Comparison of ENCODE assay signal across 1 cellular context in the genomic region with DNA sequence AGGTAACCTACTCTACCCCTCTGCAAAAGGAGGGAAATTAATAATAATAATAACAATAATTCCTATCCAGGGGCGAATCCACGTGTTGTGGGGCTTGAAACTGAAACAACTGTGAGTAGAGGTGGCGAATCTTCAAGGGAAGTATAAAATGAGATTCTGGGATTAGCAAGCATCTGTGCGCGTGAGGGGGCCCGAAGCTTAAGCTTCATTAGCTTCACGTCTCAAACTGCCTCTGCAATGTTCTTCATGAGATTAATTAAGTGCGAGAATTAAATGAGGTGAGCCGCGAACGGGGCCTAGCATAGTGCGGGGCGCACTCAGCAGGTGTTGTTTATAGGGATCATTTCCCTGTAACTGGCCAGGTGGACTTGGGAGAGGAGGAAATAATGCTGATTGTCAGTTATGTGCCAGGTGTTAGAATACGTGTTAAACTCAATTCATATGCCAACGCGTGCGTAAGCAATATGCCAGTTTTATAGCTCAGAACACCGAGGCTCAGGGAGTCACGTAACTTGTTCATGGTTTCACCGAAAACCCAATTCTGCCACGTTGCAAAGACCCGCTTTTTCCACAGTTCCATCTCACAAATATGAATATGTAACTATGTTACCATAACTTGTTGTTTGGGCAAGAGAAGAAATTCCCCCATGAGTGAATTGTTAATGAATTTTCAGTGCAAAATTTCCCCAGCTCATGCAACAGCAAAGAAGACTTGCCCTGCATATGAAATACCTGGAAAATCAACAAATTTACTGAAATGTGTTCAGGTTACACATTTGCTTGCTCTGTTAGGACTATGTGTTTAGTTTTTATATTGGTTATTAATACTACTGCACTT.
TF ChIP-seq lines count a peak whose summit lies in the region.

No MANE protein-coding gene starts in this region.

TF ChIP-seq in GM12878, 131 proteins besides CTCF, POLR2A, EP300 and RAD21 (continued from another document and continues in another):
- no peak for TF ChIP-seq PRDM15 (CRISPR knock-in tag; IDR thresholded peaks at IDR 0.05)
- TF ChIP-seq KAT2A (conservative IDR thresholded peaks at IDR 0.05; ENCODE audit: control insufficient read depth, low read depth, low read length), result no peak
- TF ChIP-seq ZBTB40 (IDR thresholded peaks at IDR 0.05; ENCODE audit: borderline replicate concordance), result no peak
- TF ChIP-seq MEF2A (IDR thresholded peaks at IDR 0.05; ENCODE audit: insufficient read depth, low read depth, low read length), result no peak
- no peak for TF ChIP-seq SREBF2 (IDR thresholded peaks at IDR 0.05; ENCODE audit: low read length)
- TF ChIP-seq HDGF (IDR thresholded peaks at IDR 0.05), result no peak
- 0 out of 2 replicates have a peak, but pooled peaks have one; percentile 40 for TF ChIP-seq ATF7 (IDR thresholded peaks at IDR 0.05; ENCODE audit: low read depth)
- TF ChIP-seq, protein P1, sequence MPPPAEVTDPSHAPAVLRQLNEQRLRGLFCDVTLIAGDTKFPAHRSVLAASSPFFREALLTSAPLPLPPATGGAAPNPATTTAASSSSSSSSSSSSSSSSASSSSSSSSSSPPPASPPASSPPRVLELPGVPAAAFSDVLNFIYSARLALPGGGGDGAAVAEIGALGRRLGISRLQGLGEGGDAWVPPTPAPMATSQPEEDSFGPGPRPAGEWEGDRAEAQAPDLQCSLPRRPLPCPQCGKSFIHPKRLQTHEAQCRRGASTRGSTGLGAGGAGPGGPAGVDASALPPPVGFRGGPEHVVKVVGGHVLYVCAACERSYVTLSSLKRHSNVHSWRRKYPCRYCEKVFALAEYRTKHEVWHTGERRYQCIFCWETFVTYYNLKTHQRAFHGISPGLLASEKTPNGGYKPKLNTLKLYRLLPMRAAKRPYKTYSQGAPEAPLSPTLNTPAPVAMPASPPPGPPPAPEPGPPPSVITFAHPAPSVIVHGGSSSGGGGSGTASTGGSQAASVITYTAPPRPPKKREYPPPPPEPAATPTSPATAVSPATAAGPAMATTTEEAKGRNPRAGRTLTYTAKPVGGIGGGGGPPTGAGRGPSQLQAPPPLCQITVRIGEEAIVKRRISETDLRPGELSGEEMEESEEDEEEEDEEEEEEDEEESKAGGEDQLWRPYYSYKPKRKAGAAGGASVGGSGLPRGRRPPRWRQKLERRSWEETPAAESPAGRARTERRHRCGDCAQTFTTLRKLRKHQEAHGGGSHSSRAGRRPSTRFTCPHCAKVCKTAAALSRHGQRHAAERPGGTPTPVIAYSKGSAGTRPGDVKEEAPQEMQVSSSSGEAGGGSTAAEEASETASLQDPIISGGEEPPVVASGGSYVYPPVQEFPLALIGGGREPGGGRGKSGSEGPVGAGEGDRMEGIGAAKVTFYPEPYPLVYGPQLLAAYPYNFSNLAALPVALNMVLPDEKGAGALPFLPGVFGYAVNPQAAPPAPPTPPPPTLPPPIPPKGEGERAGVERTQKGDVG (CRISPR knock-in tag; IDR thresholded peaks at IDR 0.05), result no peak
- no peak for TF ChIP-seq YY1 (IDR thresholded peaks at IDR 0.05; ENCODE audit: low read depth, low read length)
- no peak for TF ChIP-seq RFX5 (IDR thresholded peaks at IDR 0.05; ENCODE audit: low read depth, low read length)
- no peak for TF ChIP-seq FOS (IDR thresholded peaks at IDR 0.05; ENCODE audit: borderline replicate concordance, extremely low read depth, insufficient read length)
- TF ChIP-seq SRF (IDR thresholded peaks at IDR 0.05; ENCODE audit: low read depth in 2 of 2, low read length in 2 of 2), result no peak
- no peak for TF ChIP-seq CHD4 (IDR thresholded peaks at IDR 0.05)
- no peak for TF ChIP-seq RB1 (IDR thresholded peaks at IDR 0.05; ENCODE audit: borderline replicate concordance)
- no peak; the same call in 1 of the 2 replicates for TF ChIP-seq BMI1 (IDR thresholded peaks at IDR 0.05; ENCODE audit: borderline replicate concordance)
- no peak for TF ChIP-seq WRNIP1 (IDR thresholded peaks at IDR 0.05; ENCODE audit: borderline replicate concordance, low read depth, low read length)
- no peak for TF ChIP-seq FOXK2 (IDR thresholded peaks at IDR 0.05)
- no peak for TF ChIP-seq EGR1 (IDR thresholded peaks at IDR 0.05; ENCODE audit: borderline replicate concordance in 1 of 2, low read depth in 2 of 2, low read length in 2 of 2)
- TF ChIP-seq, protein P2, sequence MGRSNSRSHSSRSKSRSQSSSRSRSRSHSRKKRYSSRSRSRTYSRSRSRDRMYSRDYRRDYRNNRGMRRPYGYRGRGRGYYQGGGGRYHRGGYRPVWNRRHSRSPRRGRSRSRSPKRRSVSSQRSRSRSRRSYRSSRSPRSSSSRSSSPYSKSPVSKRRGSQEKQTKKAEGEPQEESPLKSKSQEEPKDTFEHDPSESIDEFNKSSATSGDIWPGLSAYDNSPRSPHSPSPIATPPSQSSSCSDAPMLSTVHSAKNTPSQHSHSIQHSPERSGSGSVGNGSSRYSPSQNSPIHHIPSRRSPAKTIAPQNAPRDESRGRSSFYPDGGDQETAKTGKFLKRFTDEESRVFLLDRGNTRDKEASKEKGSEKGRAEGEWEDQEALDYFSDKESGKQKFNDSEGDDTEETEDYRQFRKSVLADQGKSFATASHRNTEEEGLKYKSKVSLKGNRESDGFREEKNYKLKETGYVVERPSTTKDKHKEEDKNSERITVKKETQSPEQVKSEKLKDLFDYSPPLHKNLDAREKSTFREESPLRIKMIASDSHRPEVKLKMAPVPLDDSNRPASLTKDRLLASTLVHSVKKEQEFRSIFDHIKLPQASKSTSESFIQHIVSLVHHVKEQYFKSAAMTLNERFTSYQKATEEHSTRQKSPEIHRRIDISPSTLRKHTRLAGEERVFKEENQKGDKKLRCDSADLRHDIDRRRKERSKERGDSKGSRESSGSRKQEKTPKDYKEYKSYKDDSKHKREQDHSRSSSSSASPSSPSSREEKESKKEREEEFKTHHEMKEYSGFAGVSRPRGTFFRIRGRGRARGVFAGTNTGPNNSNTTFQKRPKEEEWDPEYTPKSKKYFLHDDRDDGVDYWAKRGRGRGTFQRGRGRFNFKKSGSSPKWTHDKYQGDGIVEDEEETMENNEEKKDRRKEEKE (IDR thresholded peaks at IDR 0.05), result no peak
- peak; percentile 2; the same call in 1 of the 2 replicates for TF ChIP-seq TCF7 (IDR thresholded peaks at IDR 0.05; ENCODE audit: borderline replicate concordance)
- TF ChIP-seq, protein P3, sequence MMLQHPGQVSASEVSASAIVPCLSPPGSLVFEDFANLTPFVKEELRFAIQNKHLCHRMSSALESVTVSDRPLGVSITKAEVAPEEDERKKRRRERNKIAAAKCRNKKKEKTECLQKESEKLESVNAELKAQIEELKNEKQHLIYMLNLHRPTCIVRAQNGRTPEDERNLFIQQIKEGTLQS (IDR thresholded peaks at IDR 0.05; ENCODE audit: borderline replicate concordance, extremely low read depth, low read depth, low read length), result no peak
- TF ChIP-seq SREBF1 (IDR thresholded peaks at IDR 0.05; ENCODE audit: low read length), result no peak
- peak in 1 of 2 experiments; percentile 23; a peak in 1 of 4 replicates for TF ChIP-seq BHLHE40 (IDR thresholded peaks at IDR 0.05; ENCODE audit: borderline replicate concordance in 1 of 2, low read depth in 2 of 2, low read length in 1 of 2)
- no peak for TF ChIP-seq JUNB (IDR thresholded peaks at IDR 0.05)
- TF ChIP-seq HDAC6 (IDR thresholded peaks at IDR 0.05; ENCODE audit: unreplicated experiment), result no peak
- TF ChIP-seq, protein P4, sequence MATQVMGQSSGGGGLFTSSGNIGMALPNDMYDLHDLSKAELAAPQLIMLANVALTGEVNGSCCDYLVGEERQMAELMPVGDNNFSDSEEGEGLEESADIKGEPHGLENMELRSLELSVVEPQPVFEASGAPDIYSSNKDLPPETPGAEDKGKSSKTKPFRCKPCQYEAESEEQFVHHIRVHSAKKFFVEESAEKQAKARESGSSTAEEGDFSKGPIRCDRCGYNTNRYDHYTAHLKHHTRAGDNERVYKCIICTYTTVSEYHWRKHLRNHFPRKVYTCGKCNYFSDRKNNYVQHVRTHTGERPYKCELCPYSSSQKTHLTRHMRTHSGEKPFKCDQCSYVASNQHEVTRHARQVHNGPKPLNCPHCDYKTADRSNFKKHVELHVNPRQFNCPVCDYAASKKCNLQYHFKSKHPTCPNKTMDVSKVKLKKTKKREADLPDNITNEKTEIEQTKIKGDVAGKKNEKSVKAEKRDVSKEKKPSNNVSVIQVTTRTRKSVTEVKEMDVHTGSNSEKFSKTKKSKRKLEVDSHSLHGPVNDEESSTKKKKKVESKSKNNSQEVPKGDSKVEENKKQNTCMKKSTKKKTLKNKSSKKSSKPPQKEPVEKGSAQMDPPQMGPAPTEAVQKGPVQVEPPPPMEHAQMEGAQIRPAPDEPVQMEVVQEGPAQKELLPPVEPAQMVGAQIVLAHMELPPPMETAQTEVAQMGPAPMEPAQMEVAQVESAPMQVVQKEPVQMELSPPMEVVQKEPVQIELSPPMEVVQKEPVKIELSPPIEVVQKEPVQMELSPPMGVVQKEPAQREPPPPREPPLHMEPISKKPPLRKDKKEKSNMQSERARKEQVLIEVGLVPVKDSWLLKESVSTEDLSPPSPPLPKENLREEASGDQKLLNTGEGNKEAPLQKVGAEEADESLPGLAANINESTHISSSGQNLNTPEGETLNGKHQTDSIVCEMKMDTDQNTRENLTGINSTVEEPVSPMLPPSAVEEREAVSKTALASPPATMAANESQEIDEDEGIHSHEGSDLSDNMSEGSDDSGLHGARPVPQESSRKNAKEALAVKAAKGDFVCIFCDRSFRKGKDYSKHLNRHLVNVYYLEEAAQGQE (IDR thresholded peaks at IDR 0.05; ENCODE audit: low read depth, low read length), result no peak
- TF ChIP-seq RCOR1 (conservative IDR thresholded peaks at IDR 0.05; ENCODE audit: low read depth, low read length), result no peak
- no peak for TF ChIP-seq ZNF592 (IDR thresholded peaks at IDR 0.05)
- peak; percentile 68 for TF ChIP-seq POLR2AphosphoS5 (IDR thresholded peaks at IDR 0.05; ENCODE audit: low read length)
